Comparison of ENCODE assay signal across 1 cellular context in genomic region chr10:59880976-59881510, GRCh38.
TF ChIP-seq lines count a peak whose summit lies in the region.

No MANE protein-coding gene starts in this region.

TF ChIP-seq in SK-N-SH, 30 proteins besides CTCF, POLR2A, EP300 and RAD21 (continued from another document):
- TF ChIP-seq ZBTB33 (IDR thresholded peaks at IDR 0.05; ENCODE audit: borderline replicate concordance, low read depth) (no peak), PBX3 (IDR thresholded peaks at IDR 0.05) (no peak), RCOR1 (IDR thresholded peaks at IDR 0.05; ENCODE audit: low read length) (no peak), RFX5 (IDR thresholded peaks at IDR 0.05; ENCODE audit: low read length) (no peak), TEAD4 (IDR thresholded peaks at IDR 0.05; ENCODE audit: borderline replicate concordance, insufficient read depth) (no peak), POLR2AphosphoS5 (IDR thresholded peaks at IDR 0.05; ENCODE audit: low read depth, low read length) (no peak)
TF ChIP-seq in SK-N-SH: peak in this region for 0.
